Comparison of ENCODE assay signal across 8 cellular contexts in the genomic region with DNA sequence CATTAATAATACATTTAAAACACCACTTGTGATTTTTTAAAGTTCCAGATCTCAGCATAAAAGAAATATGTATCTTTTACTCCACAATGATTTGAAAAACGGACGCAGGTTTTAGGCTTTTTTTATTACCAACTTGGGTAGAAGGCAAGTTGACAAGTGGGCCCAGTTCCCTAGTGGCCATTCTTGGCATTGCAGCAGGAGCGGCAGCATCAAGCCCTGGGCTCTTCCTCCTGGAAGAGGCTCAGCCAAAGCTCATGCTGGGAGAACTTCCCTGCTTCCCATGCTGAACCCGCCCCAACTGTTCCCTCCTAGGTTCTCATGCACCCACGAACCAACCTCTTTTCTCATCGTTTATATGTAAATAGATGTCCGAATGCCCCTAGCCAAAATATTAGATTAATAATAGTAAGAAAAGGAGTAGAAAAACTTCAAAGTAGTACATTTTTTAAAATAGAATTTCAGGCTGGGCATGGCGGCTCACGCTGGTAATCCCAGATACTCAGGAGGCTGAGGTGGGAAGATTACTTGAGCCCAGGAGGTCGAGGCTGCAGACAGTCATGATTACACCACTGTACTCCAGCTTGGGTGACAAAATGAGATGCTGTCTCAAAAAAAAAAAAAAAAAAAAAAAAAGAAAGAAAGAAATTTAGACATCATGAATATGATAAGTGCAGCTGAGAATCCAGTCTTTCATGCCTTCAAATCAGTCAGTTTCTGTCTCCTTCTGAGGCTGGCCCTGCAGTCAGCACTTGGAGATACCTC. TPM values are rescaled to one million over a fixed set of nuclear protein-coding genes. Genes with fewer than 3 reads are reported as not detected.
DNase-seq lines count a peak whose midpoint lies in the region; ATAC-seq and TF ChIP-seq lines count a peak whose summit lies in the region.

No MANE protein-coding gene starts in this region.

- no peaks in the 10 kb centered on the region for H3K9me3 ChIP-seq in CD8-positive, alpha-beta memory T cell (ENCODE audit: low read length)
- no peaks in the 10 kb centered on the region for H3K9me3 ChIP-seq in suprapubic skin

- H3K27me3 ChIP-seq in CD8-positive, alpha-beta memory T cell (ENCODE audit: insufficient read depth, low read length, poor library complexity, severe bottlenecking): no peaks in the 10 kb centered on the region
- H3K27me3 ChIP-seq in suprapubic skin: peaks cover 3% of the 10 kb centered on the region

- no peak for TF ChIP-seq EP300 in suprapubic skin (IDR thresholded peaks at IDR 0.05)

- H3K36me3 ChIP-seq in CD8-positive, alpha-beta memory T cell (ENCODE audit: insufficient read depth, low read length): no peaks in the 10 kb centered on the region
- H3K36me3 ChIP-seq in suprapubic skin: no peaks in the 10 kb centered on the region

- CTCF ChIA-PET in CD8-positive, alpha-beta memory T cell (lab: Charles Lee): interaction anchor here (0.6 to 3.0 kb wide), 10 partner anchors 10 to 222 kb away, joined by 3 to 15 read pairs (median 4); a partner anchor contains a TSS

- peaks cover 4 to 12% of the 10 kb centered on the region in 2 donors for H3K27me3 Mint-ChIP-seq in CD8-positive, alpha-beta memory T cell
- peaks cover 1 to 7% (median 2%) of the 10 kb centered on the region in 3 donors for H3K27me3 Mint-ChIP-seq in immature natural killer cell (ENCODE audit: low read depth in 3 of 3)

- peak overlapping the region in 2 of 8 donors; percentile 26 to 66 for H3K27ac Mint-ChIP-seq in CD8-positive, alpha-beta memory T cell
- no peak overlapping the region for H3K27ac Mint-ChIP-seq in immature natural killer cell

- DNase-seq in CD8-positive, alpha-beta memory T cell: peak in 4 of 5 donors; percentile 11 to 57 (median 26)
- DNase-seq in NCI-H69 (lab: John Stamatoyannopoulos, UW) (peak; percentile 86), immature natural killer cell (peak; percentile 6 to 28 (median 19)), suprapubic skin (ENCODE audit: low spot score in 2 of 2) (no peak), SW480 (ENCODE audit: low spot score) (no peak), NCI-H2107 (lab: John Stamatoyannopoulos, UW) (no peak)
- peak; percentile 22 for DNase-seq in activated naive CD4-positive, alpha-beta T cell treated with anti-CD3 and anti-CD28 coated beads, Interleukin-2, amount 50 U/mL, for 16 hours

- H3K4me3 ChIP-seq in CD8-positive, alpha-beta memory T cell (ENCODE audit: low read length): no peak overlapping the region
- H3K4me3 ChIP-seq in suprapubic skin: no peak overlapping the region

- TF ChIP-seq CTCF in suprapubic skin (IDR thresholded peaks at IDR 0.05): peak; percentile 27 to 67

- peaks cover 21 to 34% (median 24%) of the 10 kb centered on the region in 3 donors for H3K4me1 Mint-ChIP-seq in CD8-positive, alpha-beta memory T cell
- H3K4me1 Mint-ChIP-seq in immature natural killer cell: peaks cover 10 to 16% of the 10 kb centered on the region in 2 donors

- peak overlapping the region in 4 of 7 donors; percentile 8 to 65 (median 26) for H3K4me3 Mint-ChIP-seq in CD8-positive, alpha-beta memory T cell
- no peak overlapping the region for H3K4me3 Mint-ChIP-seq in immature natural killer cell

- H3K4me1 ChIP-seq in CD8-positive, alpha-beta memory T cell (ENCODE audit: insufficient read depth, low read length): peaks cover 28% of the 10 kb centered on the region
- H3K4me1 ChIP-seq in suprapubic skin: no peaks in the 10 kb centered on the region

- no peak for TF ChIP-seq POLR2A in suprapubic skin (IDR thresholded peaks at IDR 0.05)

- POLR2A ChIA-PET in CD8-positive, alpha-beta memory T cell (lab: Charles Lee): interaction anchor here (0.6 kb wide), 1 partner anchor 12 kb away, joined by 7 read pairs; no protein-coding TSS in a partner anchor

- H3K36me3 Mint-ChIP-seq in CD8-positive, alpha-beta memory T cell: no peaks in the 10 kb centered on the region
- H3K36me3 Mint-ChIP-seq in immature natural killer cell: no peaks in the 10 kb centered on the region

- 35% methylated on average over 10 of the region's 10 CpGs for WGBS in suprapubic skin

- H3K27ac ChIP-seq in CD8-positive, alpha-beta memory T cell (ENCODE audit: low read depth, low read length): no peak overlapping the region
- H3K27ac ChIP-seq in suprapubic skin: no peak overlapping the region

- H3K9me3 Mint-ChIP-seq in CD8-positive, alpha-beta memory T cell: peaks cover 0 to 1% (median 0%) of the 10 kb centered on the region in 5 donors
- H3K9me3 Mint-ChIP-seq in immature natural killer cell: no peaks in the 10 kb centered on the region

- ATAC-seq in GM21360 (IDR thresholded peaks at IDR 0.05; ENCODE audit: unreplicated experiment): peak; percentile 3

RNA-seq across cellular contexts. Expression of a gene that starts 18.2 kb away (rescaled TPM):
- 10 to 100 TPM; 42.3 to 44.2 TPM for total RNA-seq in CD8-positive, alpha-beta memory T cell
- polyA plus RNA-seq in CD8-positive, alpha-beta memory T cell: 1.3 TPM
- polyA plus RNA-seq in immature natural killer cell: under 1 TPM in 1 of 3 donors, not detected in 2; 0.24 TPM
- 10 to 100 TPM in 1 of 4 donors, 1 to 10 TPM in 3; 5.1 to 18.0 (median 8.8) TPM for total RNA-seq in suprapubic skin

Comparison
In these comparisons a context has a peak if more than half of its experiments do, and no peak if none do; other contexts are left out.
1. DNase-seq: peak in CD8-positive, alpha-beta memory T cell (4 of 5), NCI-H69 (single experiment), activated naive CD4-positive, alpha-beta T cell treated with anti-CD3 and anti-CD28 coated beads, Interleukin-2, amount 50 U/mL, for 16 hours (single experiment) and immature natural killer cell (3 of 3); none in suprapubic skin (0 of 2), SW480 (single experiment) and NCI-H2107 (single experiment).
2. H3K4me3 Mint-ChIP-seq: peak in CD8-positive, alpha-beta memory T cell (4 of 7); none in immature natural killer cell (0 of 5).